Comparison of ENCODE assay signal across 18 cellular contexts in genomic region chr7:36760856-36761762, GRCh38. TPM values are rescaled to one million over a fixed set of nuclear protein-coding genes. Genes with fewer than 3 reads are reported as not detected.
A peak's percentile ranks its signal among the peaks of the same experiment; 100 is the strongest.
DNase-seq lines count a peak whose midpoint lies in the region; ATAC-seq and TF ChIP-seq lines count a peak whose summit lies in the region.
"Had no signal": no experiment of that assay in that cellular context is flagged by ENCODE, and none has a peak within 500 bp of the region (broad histone marks: within the 10 kb centered on the region; RNA-seq: fewer than 3 reads in every experiment).

No MANE protein-coding gene starts in this region.

- H3K4me3 ChIP-seq in hepatocyte (no peak overlapping the region), right lobe of liver (no peak overlapping the region)
- H3K4me3 ChIP-seq: BLaER1, SJCRH30 had no signal

- H3K27me3 ChIP-seq in hepatocyte (no peaks in the 10 kb centered on the region), right lobe of liver (no peaks in the 10 kb centered on the region)
- H3K27me3 ChIP-seq: BLaER1, SJCRH30 had no signal

- no peaks in the 10 kb centered on the region for H3K27me3 Mint-ChIP-seq in Calu3 (ENCODE audit: unreplicated experiment)

- intact Hi-C loops in Calu3 (cut with micrococcal nuclease; ENCODE audit: unreplicated experiment) (no loop called here), right lobe of liver (cut with DNase I) (no loop called here)

- WGBS in hepatocyte (ENCODE audit: low lambda C conversion rate, missing lambda C conversion rate): 72% methylated on average over 7 of the region's 7 CpGs
- WGBS in right lobe of liver (ENCODE audit: insufficient coverage, low coverage, low lambda C conversion rate, missing lambda C conversion rate): 52% methylated on average over 6 of the region's 7 CpGs

- peak overlapping the region; percentile 43 for H3K27ac Mint-ChIP-seq in Calu3 (ENCODE audit: unreplicated experiment)

- no peaks in the 10 kb centered on the region for H3K36me3 Mint-ChIP-seq in Calu3 (ENCODE audit: insufficient read depth, unreplicated experiment)

- TF ChIP-seq POLR2A in right lobe of liver (IDR thresholded peaks at IDR 0.05): peak; percentile 21

- DNase-seq in Calu3 (no peak), HuH-7 (ENCODE audit: low spot score) (peak; percentile 39), hepatocyte (ENCODE audit: low spot score) (peak; percentile 29), right lobe of liver (peak; percentile 42 to 62 (median 53)), middle frontal gyrus (ENCODE audit: extremely low spot score, low spot score) (no peak), Kasumi-1 (lab: John Stamatoyannopoulos, UW) (no peak), epidermal melanocyte (ENCODE audit: insufficient read length, low spot score) (no peak), SHP77 treated with DMSO at 0.1 percent for 48 hours (lab: John Stamatoyannopoulos, UW) (no peak)
- DNase-seq: KG1, NCI-H1417 treated with DMSO at 0.1 percent for 48 hours, NCI-H1930, NCI-H226, NCI-H524 had no signal

- peak; percentile 86 to 90 (median 89) for ATAC-seq in right lobe of liver

- H3K4me2 ChIP-seq in hepatocyte: peak overlapping the region; percentile 37
- H3K4me2 ChIP-seq: BLaER1 had no signal

- TF ChIP-seq CTCF in Calu3 (IDR thresholded peaks at IDR 0.05; ENCODE audit: unreplicated experiment) (no peak), hepatocyte (IDR thresholded peaks at IDR 0.05; ENCODE audit: poor library complexity) (no peak), right lobe of liver (IDR thresholded peaks at IDR 0.05) (no peak)

- H3K9me2 ChIP-seq in hepatocyte (replicated peaks; ENCODE audit: insufficient read depth): no peaks in the 10 kb centered on the region

- BruUV-seq in Calu3 (replicated peaks; lab: Mats Ljungman, UMichigan): no TSS peak

- H3K4me1 ChIP-seq in hepatocyte (ENCODE audit: insufficient read depth): peaks cover 4% of the 10 kb centered on the region
- peaks cover 0 to 20% (median 10%) of the 10 kb centered on the region in 4 donors for H3K4me1 ChIP-seq in right lobe of liver

- H3K9me3 Mint-ChIP-seq in Calu3 (ENCODE audit: low read depth, unreplicated experiment): peaks cover 2% of the 10 kb centered on the region

- no peak overlapping the region for H2AFZ ChIP-seq in hepatocyte

- H3K9me3 ChIP-seq in hepatocyte (ENCODE audit: low read depth) (no peaks in the 10 kb centered on the region), right lobe of liver (no peaks in the 10 kb centered on the region)
- H3K9me3 ChIP-seq: BLaER1, SJCRH30 had no signal

- H3K4me1 Mint-ChIP-seq in Calu3 (ENCODE audit: low read depth, unreplicated experiment): peaks cover 25% of the 10 kb centered on the region

- H3K27ac ChIP-seq in hepatocyte (peak overlapping the region; percentile 75), right lobe of liver (peak overlapping the region; percentile 86 to 92 (median 91))
- H3K27ac ChIP-seq: BLaER1, RWPE1 had no signal

- CTCF ChIA-PET in Calu3 (lab: Charles Lee): interaction anchor here (0.6 to 1.4 kb wide), 7 partner anchors 11 to 444 kb away, joined by 3 to 7 read pairs (median 3); no protein-coding TSS in a partner anchor

- H4K20me1 ChIP-seq in hepatocyte (ENCODE audit: insufficient read depth, poor library complexity, severe bottlenecking): no peaks in the 10 kb centered on the region
- H4K20me1 ChIP-seq: BLaER1 had no signal

- H3K79me2 ChIP-seq in hepatocyte: no peaks in the 10 kb centered on the region

- H3K36me3 ChIP-seq in hepatocyte (replicated peaks; ENCODE audit: insufficient read depth, low read depth) (no peaks in the 10 kb centered on the region), right lobe of liver (no peaks in the 10 kb centered on the region)
- H3K36me3 ChIP-seq: BLaER1, SJCRH30 had no signal

- H3K4me3 Mint-ChIP-seq in Calu3 (ENCODE audit: low read depth, unreplicated experiment): no peak overlapping the region

RNA-seq across cellular contexts. Expression of gene AOAH, which starts 36.8 kb away (rescaled TPM):
- total RNA-seq in Calu3 (2022): not detected in 2 replicates
- 2.4 and 5.4 TPM in 2 replicates for total RNA-seq in hepatocyte
- polyA plus RNA-seq in hepatocyte: 3.9 and 4.8 TPM in 2 replicates
- 10 to 100 TPM in 1 of 6 experiments, 1 to 10 TPM in 5; 2.9 to 11.3 (median 6.4) TPM for total RNA-seq in right lobe of liver
- total RNA-seq: A673, MCF 10A had no signal

Comparison
In these comparisons a context has a peak if more than half of its experiments do, and no peak if none do; other contexts are left out.
1. DNase-seq: peak in HuH-7 (single experiment), hepatocyte (single experiment) and right lobe of liver (3 of 3); none in Calu3 (single experiment), middle frontal gyrus (single experiment), Kasumi-1 (0 of 2), epidermal melanocyte (single experiment) and SHP77 treated with DMSO at 0.1 percent for 48 hours (single experiment).